In the genomic region with DNA sequence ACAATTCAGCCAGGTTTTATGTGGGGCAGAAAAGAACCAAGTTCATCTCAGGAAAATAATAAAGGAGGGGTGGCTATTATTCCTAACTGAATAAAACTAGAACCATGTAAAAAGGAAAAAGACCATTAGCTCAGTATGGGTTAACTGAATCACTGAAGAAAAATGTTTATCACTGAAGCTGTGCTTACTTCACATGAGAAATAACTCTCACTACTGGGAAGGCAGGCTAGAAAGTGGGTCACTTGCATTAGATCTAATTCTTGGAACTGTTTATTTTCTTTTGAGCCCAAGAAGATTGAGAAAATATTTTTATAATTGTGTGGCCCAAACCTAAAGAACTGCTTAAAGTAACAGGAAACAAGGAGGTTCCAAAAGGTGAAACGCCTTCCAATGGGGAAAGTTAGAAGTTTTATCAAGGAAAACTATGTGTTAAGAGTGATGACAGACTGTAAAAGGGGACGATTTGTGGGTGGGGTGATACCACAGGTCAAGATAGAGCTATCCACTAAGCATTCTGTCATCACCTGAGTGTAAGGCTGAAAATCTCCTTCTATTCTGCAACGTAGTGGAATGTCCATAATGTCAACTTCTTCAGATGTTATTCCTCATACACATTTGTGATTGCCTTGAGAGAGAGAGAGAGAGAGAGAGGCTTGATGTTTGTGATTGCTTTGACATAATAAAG, we compare ENCODE assay signal across 21 cellular contexts.
"Had no signal": no experiment of that assay in that cellular context is flagged by ENCODE, and none has a peak within 500 bp of the region (broad histone marks: within the 10 kb centered on the region; RNA-seq: fewer than 3 reads in every experiment).

No MANE protein-coding gene starts in this region.

- H3K4me3 ChIP-seq: adrenal gland, coronary artery, hepatocyte, lower lobe of right lung, suprapubic skin, transverse colon, uterus had no signal

- H3K4me1 ChIP-seq: adrenal gland, lower lobe of right lung, suprapubic skin, transverse colon, uterus had no signal

- H3K9me3 ChIP-seq: adrenal gland, lower lobe of right lung, suprapubic skin, uterus had no signal

- H3K27me3 ChIP-seq: adrenal gland, hepatocyte, suprapubic skin, transverse colon, uterus had no signal

- DNase-seq: activated CD4-positive, alpha-beta T cell treated with anti-CD3 and anti-CD28 coated beads, Interleukin-2, amount 10 ng/mL, durations not matched to agents 7 days and 5 days; activated CD8-positive, alpha-beta memory T cell treated with anti-CD3 and anti-CD28 coated beads, Interleukin-2, amount 50 U/mL, for 4 hours; activated CD8-positive, alpha-beta T cell treated with anti-CD3 and anti-CD28 coated beads, Interleukin-2, amount 10 ng/mL, durations not matched to agents 7 days and 5 days; activated effector memory CD4-positive, alpha-beta T cell treated with Interleukin-2 at 50 U/mL for 16 hours; activated T-cell treated with anti-CD3 and anti-CD28 coated beads, Interleukin-2, amount 50 U/mL, for 4 hours; adrenal gland; central memory CD4-positive, alpha-beta T cell; effector CD4-positive, alpha-beta T cell; islet precursor cell; left colon; lower lobe of right lung; occipital lobe; right cardiac atrium; small intestine; stimulated activated CD4-positive, alpha-beta T cell treated with anti-CD3 and anti-CD28 coated beads, Interleukin-4, amount 100 ng/mL, for 1 hour; stimulated activated naive CD8-positive, alpha-beta T cell treated with anti-CD3 and anti-CD28 coated beads, Interleukin-15, amount 100 ng/mL, for 72 hours; transverse colon; uterus had no signal

- H3K27ac ChIP-seq: adrenal gland, coronary artery, hepatocyte, lower lobe of right lung, suprapubic skin, transverse colon, uterus had no signal

- H3K36me3 ChIP-seq: adrenal gland, lower lobe of right lung, suprapubic skin, transverse colon, uterus had no signal
